1 cellular context compared by ENCODE assay signal in the genomic region with DNA sequence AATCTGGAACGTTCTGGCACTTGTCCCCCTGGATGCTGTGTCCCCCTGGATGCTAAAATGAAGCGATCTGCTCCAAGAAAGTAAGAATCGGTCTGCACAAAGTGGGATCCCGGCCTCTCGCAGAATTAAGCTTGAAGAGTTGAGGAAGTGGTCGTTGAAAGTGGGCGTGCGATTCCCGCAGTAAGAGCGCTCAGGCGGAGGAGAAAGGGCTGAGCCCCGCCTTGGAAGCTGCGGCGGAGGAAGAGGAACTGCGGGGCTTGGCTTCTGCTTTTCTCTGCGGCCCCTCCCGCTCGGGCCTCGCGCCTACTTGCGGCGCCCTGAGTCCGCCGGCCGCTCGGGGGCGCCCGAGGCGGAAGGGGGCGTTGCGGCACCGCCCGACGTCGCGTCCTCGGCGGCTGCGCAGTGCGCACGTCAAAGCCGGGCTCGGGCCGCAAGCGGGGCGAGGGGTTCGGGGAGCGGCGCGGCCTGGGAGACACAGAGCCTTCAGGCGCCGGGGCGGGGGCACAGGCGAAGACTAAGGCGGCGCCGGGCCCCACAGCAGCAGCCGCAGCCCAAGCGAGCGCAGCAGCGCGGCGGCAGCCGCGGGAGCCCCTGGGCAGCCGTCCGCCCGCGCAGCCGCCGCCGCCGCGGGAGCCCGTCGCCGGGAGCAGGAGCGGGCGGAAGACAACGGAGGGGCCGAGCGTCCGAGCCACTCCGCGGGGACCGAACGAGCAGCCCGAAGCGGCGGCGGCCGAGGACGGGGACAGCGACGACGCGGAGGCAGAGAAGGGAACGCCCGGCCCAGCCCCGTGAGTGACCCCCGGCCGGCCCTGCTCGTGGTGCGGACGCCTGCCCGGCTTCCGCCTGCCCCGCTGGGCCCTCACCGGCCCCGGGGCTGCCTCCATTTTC.
TF ChIP-seq lines count a peak whose summit lies in the region.

A gene (plus strand): TSS at position 400 of the 888 bp plus-strand sequence. CDS start 47,160 bp downstream, outside the sequence.

TF ChIP-seq in HepG2, 621 proteins besides CTCF, POLR2A, EP300 and RAD21 (continued from another document and continues in another):
- TF ChIP-seq SIX4 (CRISPR knock-in tag; IDR thresholded peaks at IDR 0.05) (peak; percentile 70; the same call in 1 of the 2 replicates), JUND (CRISPR knock-in tag; IDR thresholded peaks at IDR 0.05) (no peak), ZNF572 (CRISPR knock-in tag; IDR thresholded peaks at IDR 0.05) (no peak), HNF4A (CRISPR knock-in tag; IDR thresholded peaks at IDR 0.05) (no peak), ARNT (IDR thresholded peaks at IDR 0.05) (no peak), MEIS2 (CRISPR knock-in tag; IDR thresholded peaks at IDR 0.05) (peak; percentile 88), AGO1 (IDR thresholded peaks at IDR 0.05; ENCODE audit: low read depth, low read length, poor library complexity, severe bottlenecking) (peak; percentile 44), ZSCAN31 (CRISPR knock-in tag; IDR thresholded peaks at IDR 0.05; ENCODE audit: low read depth) (peak; percentile 85; the same call in 1 of the 2 replicates), KDM1A (CRISPR knock-in tag; IDR thresholded peaks at IDR 0.05) (no peak), ZFP36L1 (CRISPR knock-in tag; IDR thresholded peaks at IDR 0.05) (peak; percentile 34; the same call in 1 of the 2 replicates), GPN1 (CRISPR knock-in tag; IDR thresholded peaks at IDR 0.05; ENCODE audit: borderline replicate concordance) (no peak), CHD4 (IDR thresholded peaks at IDR 0.05; ENCODE audit: borderline replicate concordance, low read length) (no peak), ZFP62 (CRISPR knock-in tag; IDR thresholded peaks at IDR 0.05) (no peak), ARNTL (CRISPR knock-in tag; IDR thresholded peaks at IDR 0.05) (no peak), PAF1 (CRISPR knock-in tag; IDR thresholded peaks at IDR 0.05) (no peak), REL (CRISPR knock-in tag; conservative IDR thresholded peaks at IDR 0.05) (no peak), ZFY (CRISPR knock-in tag; IDR thresholded peaks at IDR 0.05) (peak; percentile 95), SRSF1 (optimal IDR thresholded peaks at IDR 0.05; ENCODE audit: low read depth, low read length) (no peak), ZNF350 (CRISPR knock-in tag; IDR thresholded peaks at IDR 0.05; ENCODE audit: borderline replicate concordance, low read depth) (peak; percentile 56; the same call in 1 of the 2 replicates), ZNF550 (CRISPR knock-in tag; IDR thresholded peaks at IDR 0.05; ENCODE audit: borderline replicate concordance) (no peak)
- TF ChIP-seq, protein P1, sequence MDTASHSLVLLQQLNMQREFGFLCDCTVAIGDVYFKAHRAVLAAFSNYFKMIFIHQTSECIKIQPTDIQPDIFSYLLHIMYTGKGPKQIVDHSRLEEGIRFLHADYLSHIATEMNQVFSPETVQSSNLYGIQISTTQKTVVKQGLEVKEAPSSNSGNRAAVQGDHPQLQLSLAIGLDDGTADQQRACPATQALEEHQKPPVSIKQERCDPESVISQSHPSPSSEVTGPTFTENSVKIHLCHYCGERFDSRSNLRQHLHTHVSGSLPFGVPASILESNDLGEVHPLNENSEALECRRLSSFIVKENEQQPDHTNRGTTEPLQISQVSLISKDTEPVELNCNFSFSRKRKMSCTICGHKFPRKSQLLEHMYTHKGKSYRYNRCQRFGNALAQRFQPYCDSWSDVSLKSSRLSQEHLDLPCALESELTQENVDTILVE (CRISPR knock-in tag; IDR thresholded peaks at IDR 0.05) = peak; percentile 79; the same call in 1 of the 2 replicates
- TF ChIP-seq, protein P2, sequence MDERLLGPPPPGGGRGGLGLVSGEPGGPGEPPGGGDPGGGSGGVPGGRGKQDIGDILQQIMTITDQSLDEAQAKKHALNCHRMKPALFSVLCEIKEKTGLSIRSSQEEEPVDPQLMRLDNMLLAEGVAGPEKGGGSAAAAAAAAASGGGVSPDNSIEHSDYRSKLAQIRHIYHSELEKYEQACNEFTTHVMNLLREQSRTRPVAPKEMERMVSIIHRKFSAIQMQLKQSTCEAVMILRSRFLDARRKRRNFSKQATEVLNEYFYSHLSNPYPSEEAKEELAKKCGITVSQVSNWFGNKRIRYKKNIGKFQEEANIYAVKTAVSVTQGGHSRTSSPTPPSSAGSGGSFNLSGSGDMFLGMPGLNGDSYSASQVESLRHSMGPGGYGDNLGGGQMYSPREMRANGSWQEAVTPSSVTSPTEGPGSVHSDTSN (CRISPR knock-in tag; IDR thresholded peaks at IDR 0.05) = no peak
- TF ChIP-seq, protein P3, sequence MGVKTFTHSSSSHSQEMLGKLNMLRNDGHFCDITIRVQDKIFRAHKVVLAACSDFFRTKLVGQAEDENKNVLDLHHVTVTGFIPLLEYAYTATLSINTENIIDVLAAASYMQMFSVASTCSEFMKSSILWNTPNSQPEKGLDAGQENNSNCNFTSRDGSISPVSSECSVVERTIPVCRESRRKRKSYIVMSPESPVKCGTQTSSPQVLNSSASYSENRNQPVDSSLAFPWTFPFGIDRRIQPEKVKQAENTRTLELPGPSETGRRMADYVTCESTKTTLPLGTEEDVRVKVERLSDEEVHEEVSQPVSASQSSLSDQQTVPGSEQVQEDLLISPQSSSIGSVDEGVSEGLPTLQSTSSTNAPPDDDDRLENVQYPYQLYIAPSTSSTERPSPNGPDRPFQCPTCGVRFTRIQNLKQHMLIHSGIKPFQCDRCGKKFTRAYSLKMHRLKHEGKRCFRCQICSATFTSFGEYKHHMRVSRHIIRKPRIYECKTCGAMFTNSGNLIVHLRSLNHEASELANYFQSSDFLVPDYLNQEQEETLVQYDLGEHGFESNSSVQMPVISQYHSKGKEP (CRISPR knock-in tag; IDR thresholded peaks at IDR 0.05) = peak; percentile 73; the same call in 1 of the 2 replicates
- TF ChIP-seq, protein P4, sequence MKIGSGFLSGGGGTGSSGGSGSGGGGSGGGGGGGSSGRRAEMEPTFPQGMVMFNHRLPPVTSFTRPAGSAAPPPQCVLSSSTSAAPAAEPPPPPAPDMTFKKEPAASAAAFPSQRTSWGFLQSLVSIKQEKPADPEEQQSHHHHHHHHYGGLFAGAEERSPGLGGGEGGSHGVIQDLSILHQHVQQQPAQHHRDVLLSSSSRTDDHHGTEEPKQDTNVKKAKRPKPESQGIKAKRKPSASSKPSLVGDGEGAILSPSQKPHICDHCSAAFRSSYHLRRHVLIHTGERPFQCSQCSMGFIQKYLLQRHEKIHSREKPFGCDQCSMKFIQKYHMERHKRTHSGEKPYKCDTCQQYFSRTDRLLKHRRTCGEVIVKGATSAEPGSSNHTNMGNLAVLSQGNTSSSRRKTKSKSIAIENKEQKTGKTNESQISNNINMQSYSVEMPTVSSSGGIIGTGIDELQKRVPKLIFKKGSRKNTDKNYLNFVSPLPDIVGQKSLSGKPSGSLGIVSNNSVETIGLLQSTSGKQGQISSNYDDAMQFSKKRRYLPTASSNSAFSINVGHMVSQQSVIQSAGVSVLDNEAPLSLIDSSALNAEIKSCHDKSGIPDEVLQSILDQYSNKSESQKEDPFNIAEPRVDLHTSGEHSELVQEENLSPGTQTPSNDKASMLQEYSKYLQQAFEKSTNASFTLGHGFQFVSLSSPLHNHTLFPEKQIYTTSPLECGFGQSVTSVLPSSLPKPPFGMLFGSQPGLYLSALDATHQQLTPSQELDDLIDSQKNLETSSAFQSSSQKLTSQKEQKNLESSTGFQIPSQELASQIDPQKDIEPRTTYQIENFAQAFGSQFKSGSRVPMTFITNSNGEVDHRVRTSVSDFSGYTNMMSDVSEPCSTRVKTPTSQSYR (CRISPR knock-in tag; IDR thresholded peaks at IDR 0.05; ENCODE audit: borderline replicate concordance) = no peak; the same call in 1 of the 2 replicates
- TF ChIP-seq, protein P5, sequence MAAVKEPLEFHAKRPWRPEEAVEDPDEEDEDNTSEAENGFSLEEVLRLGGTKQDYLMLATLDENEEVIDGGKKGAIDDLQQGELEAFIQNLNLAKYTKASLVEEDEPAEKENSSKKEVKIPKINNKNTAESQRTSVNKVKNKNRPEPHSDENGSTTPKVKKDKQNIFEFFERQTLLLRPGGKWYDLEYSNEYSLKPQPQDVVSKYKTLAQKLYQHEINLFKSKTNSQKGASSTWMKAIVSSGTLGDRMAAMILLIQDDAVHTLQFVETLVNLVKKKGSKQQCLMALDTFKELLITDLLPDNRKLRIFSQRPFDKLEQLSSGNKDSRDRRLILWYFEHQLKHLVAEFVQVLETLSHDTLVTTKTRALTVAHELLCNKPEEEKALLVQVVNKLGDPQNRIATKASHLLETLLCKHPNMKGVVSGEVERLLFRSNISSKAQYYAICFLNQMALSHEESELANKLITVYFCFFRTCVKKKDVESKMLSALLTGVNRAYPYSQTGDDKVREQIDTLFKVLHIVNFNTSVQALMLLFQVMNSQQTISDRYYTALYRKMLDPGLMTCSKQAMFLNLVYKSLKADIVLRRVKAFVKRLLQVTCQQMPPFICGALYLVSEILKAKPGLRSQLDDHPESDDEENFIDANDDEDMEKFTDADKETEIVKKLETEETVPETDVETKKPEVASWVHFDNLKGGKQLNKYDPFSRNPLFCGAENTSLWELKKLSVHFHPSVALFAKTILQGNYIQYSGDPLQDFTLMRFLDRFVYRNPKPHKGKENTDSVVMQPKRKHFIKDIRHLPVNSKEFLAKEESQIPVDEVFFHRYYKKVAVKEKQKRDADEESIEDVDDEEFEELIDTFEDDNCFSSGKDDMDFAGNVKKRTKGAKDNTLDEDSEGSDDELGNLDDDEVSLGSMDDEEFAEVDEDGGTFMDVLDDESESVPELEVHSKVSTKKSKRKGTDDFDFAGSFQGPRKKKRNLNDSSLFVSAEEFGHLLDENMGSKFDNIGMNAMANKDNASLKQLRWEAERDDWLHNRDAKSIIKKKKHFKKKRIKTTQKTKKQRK (IDR thresholded peaks at IDR 0.05; ENCODE audit: low read length) = no peak
- TF ChIP-seq, protein P6, sequence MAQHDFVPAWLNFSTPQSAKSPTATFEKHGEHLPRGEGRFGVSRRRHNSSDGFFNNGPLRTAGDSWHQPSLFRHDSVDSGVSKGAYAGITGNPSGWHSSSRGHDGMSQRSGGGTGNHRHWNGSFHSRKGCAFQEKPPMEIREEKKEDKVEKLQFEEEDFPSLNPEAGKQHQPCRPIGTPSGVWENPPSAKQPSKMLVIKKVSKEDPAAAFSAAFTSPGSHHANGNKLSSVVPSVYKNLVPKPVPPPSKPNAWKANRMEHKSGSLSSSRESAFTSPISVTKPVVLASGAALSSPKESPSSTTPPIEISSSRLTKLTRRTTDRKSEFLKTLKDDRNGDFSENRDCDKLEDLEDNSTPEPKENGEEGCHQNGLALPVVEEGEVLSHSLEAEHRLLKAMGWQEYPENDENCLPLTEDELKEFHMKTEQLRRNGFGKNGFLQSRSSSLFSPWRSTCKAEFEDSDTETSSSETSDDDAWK (CRISPR knock-in tag; IDR thresholded peaks at IDR 0.05) = no peak
- TF ChIP-seq, protein P7, sequence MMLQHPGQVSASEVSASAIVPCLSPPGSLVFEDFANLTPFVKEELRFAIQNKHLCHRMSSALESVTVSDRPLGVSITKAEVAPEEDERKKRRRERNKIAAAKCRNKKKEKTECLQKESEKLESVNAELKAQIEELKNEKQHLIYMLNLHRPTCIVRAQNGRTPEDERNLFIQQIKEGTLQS (CRISPR knock-in tag; IDR thresholded peaks at IDR 0.05) = no peak
- TF ChIP-seq, protein P8, sequence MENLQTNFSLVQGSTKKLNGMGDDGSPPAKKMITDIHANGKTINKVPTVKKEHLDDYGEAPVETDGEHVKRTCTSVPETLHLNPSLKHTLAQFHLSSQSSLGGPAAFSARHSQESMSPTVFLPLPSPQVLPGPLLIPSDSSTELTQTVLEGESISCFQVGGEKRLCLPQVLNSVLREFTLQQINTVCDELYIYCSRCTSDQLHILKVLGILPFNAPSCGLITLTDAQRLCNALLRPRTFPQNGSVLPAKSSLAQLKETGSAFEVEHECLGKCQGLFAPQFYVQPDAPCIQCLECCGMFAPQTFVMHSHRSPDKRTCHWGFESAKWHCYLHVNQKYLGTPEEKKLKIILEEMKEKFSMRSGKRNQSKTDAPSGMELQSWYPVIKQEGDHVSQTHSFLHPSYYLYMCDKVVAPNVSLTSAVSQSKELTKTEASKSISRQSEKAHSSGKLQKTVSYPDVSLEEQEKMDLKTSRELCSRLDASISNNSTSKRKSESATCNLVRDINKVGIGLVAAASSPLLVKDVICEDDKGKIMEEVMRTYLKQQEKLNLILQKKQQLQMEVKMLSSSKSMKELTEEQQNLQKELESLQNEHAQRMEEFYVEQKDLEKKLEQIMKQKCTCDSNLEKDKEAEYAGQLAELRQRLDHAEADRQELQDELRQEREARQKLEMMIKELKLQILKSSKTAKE (CRISPR knock-in tag; IDR thresholded peaks at IDR 0.05; ENCODE audit: borderline replicate concordance) = no peak
- TF ChIP-seq, protein P9, sequence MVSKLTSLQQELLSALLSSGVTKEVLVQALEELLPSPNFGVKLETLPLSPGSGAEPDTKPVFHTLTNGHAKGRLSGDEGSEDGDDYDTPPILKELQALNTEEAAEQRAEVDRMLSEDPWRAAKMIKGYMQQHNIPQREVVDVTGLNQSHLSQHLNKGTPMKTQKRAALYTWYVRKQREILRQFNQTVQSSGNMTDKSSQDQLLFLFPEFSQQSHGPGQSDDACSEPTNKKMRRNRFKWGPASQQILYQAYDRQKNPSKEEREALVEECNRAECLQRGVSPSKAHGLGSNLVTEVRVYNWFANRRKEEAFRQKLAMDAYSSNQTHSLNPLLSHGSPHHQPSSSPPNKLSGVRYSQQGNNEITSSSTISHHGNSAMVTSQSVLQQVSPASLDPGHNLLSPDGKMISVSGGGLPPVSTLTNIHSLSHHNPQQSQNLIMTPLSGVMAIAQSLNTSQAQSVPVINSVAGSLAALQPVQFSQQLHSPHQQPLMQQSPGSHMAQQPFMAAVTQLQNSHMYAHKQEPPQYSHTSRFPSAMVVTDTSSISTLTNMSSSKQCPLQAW (CRISPR knock-in tag; IDR thresholded peaks at IDR 0.05) = no peak; the same call in 1 of the 2 replicates
- TF ChIP-seq, protein P10, sequence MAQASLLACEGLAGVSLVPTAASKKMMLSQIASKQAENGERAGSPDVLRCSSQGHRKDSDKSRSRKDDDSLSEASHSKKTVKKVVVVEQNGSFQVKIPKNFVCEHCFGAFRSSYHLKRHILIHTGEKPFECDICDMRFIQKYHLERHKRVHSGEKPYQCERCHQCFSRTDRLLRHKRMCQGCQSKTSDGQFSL (CRISPR knock-in tag; IDR thresholded peaks at IDR 0.05) = no peak
- TF ChIP-seq, protein P11, sequence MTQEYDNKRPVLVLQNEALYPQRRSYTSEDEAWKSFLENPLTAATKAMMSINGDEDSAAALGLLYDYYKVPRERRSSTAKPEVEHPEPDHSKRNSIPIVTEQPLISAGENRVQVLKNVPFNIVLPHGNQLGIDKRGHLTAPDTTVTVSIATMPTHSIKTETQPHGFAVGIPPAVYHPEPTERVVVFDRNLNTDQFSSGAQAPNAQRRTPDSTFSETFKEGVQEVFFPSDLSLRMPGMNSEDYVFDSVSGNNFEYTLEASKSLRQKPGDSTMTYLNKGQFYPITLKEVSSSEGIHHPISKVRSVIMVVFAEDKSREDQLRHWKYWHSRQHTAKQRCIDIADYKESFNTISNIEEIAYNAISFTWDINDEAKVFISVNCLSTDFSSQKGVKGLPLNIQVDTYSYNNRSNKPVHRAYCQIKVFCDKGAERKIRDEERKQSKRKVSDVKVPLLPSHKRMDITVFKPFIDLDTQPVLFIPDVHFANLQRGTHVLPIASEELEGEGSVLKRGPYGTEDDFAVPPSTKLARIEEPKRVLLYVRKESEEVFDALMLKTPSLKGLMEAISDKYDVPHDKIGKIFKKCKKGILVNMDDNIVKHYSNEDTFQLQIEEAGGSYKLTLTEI (CRISPR knock-in tag; conservative IDR thresholded peaks at IDR 0.05) = no peak
